27 cellular contexts compared by ENCODE assay signal in the genomic region with DNA sequence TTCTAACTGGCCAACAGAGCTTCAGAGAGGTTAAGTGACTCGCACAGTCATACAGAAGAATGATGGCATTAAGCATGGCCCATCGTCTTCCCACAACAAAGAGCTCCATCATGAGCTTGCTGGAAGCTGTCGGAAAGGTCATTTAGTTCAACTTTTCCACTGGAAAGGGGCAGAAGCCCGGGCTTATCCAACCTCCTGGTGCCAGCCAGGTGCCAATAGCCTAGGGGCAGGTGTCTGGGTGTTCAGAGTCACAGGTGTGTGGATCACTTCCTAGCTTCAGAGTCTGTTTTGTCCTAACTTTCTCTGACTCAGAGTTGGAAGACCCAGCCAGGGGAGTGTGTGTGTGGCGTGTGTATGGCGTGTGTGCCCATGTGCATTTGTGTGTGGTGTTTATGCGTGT. TPM values are rescaled to one million over a fixed set of nuclear protein-coding genes. Genes with fewer than 3 reads are reported as not detected.
DNase-seq lines count a peak whose midpoint lies in the region; ATAC-seq, FAIRE-seq and TF ChIP-seq lines count a peak whose summit lies in the region.
"Had no signal": no experiment of that assay in that cellular context is flagged by ENCODE, and none has a peak within 500 bp of the region (broad histone marks: within the 10 kb centered on the region; RNA-seq: fewer than 3 reads in every experiment).

No MANE protein-coding gene starts in this region.

- no peaks in the 10 kb centered on the region for H3K36me3 ChIP-seq in RWPE2 (ENCODE audit: low read depth)
- H3K36me3 ChIP-seq in endodermal cell (ENCODE audit: control insufficient read depth, insufficient read depth, low read length), result no peaks in the 10 kb centered on the region
- H3K36me3 ChIP-seq: HAP-1 had no signal

- peaks cover under 1% of the 10 kb centered on the region for H3K27me3 ChIP-seq in RWPE2 (ENCODE audit: insufficient read depth, poor library complexity, severe bottlenecking)
- peaks cover 5% of the 10 kb centered on the region for H3K27me3 ChIP-seq in endodermal cell (ENCODE audit: control insufficient read depth, insufficient read depth, low read length, poor library complexity, severe bottlenecking)

- WGBS in endodermal cell (ENCODE audit: insufficient coverage in 1 of 2, insufficient read length in 1 of 2), 2 experiments, result 70 to 80% methylated on average over 4 to 7 of the region's 7 CpGs

- peaks cover 8% of the 10 kb centered on the region for H3K4me1 Mint-ChIP-seq in endodermal cell
- no peaks in the 10 kb centered on the region for H3K4me1 Mint-ChIP-seq in osteocyte (ENCODE audit: unreplicated experiment)

- no peak overlapping the region for H3K4me3 ChIP-seq in RWPE2 (ENCODE audit: severe bottlenecking)
- H3K4me3 ChIP-seq in endodermal cell (ENCODE audit: low read length), result no peak overlapping the region
- H3K4me3 ChIP-seq: HAP-1 had no signal

- H3K4me1 ChIP-seq in RWPE2 (ENCODE audit: insufficient read depth, poor library complexity, severe bottlenecking) (no peaks in the 10 kb centered on the region), endodermal cell (ENCODE audit: control insufficient read depth, insufficient read depth, low read length) (no peaks in the 10 kb centered on the region)
- H3K4me1 ChIP-seq: HAP-1 had no signal

- FAIRE-seq in GM12892 (lab: Jason Lieb, UNC), result peak; percentile 14
- no peak for FAIRE-seq in GM19239 (lab: Jason Lieb, UNC)
- FAIRE-seq: D721Med, RCC 7860 had no signal

- no peaks in the 10 kb centered on the region for H3K9me3 ChIP-seq in RWPE2 (ENCODE audit: severe bottlenecking)
- no peaks in the 10 kb centered on the region for H3K9me3 ChIP-seq in endodermal cell (ENCODE audit: control insufficient read depth, low read length)
- H3K9me3 ChIP-seq: HAP-1, SK-N-SH had no signal

- TF ChIP-seq POLR2A in GM12892 (IDR thresholded peaks at IDR 0.05; ENCODE audit: low read depth, low read length), result no peak

- TF ChIP-seq CTCF in RWPE2 (IDR thresholded peaks at IDR 0.05; ENCODE audit: poor library complexity, severe bottlenecking) (no peak), endodermal cell (conservative IDR thresholded peaks at IDR 0.05) (no peak), osteocyte (IDR thresholded peaks at IDR 0.05) (no peak)

- H3K27ac Mint-ChIP-seq in endodermal cell (no peak overlapping the region), osteocyte (ENCODE audit: unreplicated experiment) (no peak overlapping the region)

- peaks cover 4% of the 10 kb centered on the region for H3K9me3 Mint-ChIP-seq in endodermal cell
- H3K9me3 Mint-ChIP-seq in osteocyte (ENCODE audit: unreplicated experiment), result no peaks in the 10 kb centered on the region

- ATAC-seq in RWPE2 (ENCODE audit: low read depth), result 0 out of 3 replicates have a peak, but pooled peaks have one; percentile 7

- H3K27ac ChIP-seq in RWPE2 (ENCODE audit: poor library complexity, severe bottlenecking) (no peak overlapping the region), endodermal cell (ENCODE audit: low read depth, low read length) (no peak overlapping the region)
- H3K27ac ChIP-seq: HL-60 had no signal

- H3K27me3 Mint-ChIP-seq in endodermal cell (ENCODE audit: insufficient read depth), result peaks cover 21% of the 10 kb centered on the region
- peaks cover 1% of the 10 kb centered on the region for H3K27me3 Mint-ChIP-seq in osteocyte (ENCODE audit: unreplicated experiment)

- H3K4me3 Mint-ChIP-seq in endodermal cell (no peak overlapping the region), osteocyte (ENCODE audit: unreplicated experiment) (no peak overlapping the region)

- H3K36me3 Mint-ChIP-seq in endodermal cell (ENCODE audit: low read depth), result no peaks in the 10 kb centered on the region
- no peaks in the 10 kb centered on the region for H3K36me3 Mint-ChIP-seq in osteocyte (ENCODE audit: unreplicated experiment)

- DNase-seq in GM12892 (ENCODE audit: insufficient read length), result no peak
- DNase-seq in RWPE2 (ENCODE audit: low spot score), result no peak
- peak; percentile 22 for DNase-seq in endodermal cell
- DNase-seq in osteocyte (ENCODE audit: extremely low spot score, unreplicated experiment), result peak; percentile 54
- no peak for DNase-seq in GM19239 (ENCODE audit: insufficient read length, low spot score)
- no peak for DNase-seq in NCI-H524 treated with DMSO at 0.1 percent for 48 hours (lab: John Stamatoyannopoulos, UW)
- DNase-seq in NCI-H2196 (lab: John Stamatoyannopoulos, UW; ENCODE audit: unreplicated experiment), result no peak
- DNase-seq in medulla oblongata (ENCODE audit: extremely low spot score), result no peak
- DNase-seq: C1 segment of cervical spinal cord; DMS79; IMR-90; Kasumi-1; MM.1S; NCI-H1092 treated with DMSO at 0.1 percent for 48 hours; NCI-H146; NCI-H2029 treated with DMSO at 0.1 percent for 48 hours; NCI-H2171; NCI-H748 treated with DMSO at 0.1 percent for 48 hours; NK-92 treated with Interleukin-12 subunit alpha and Interleukin-12 subunit beta, amount 100 ng/mL, for 24 hours; SHP77 treated with DMSO at 0.1 percent for 48 hours; SK-N-SH had no signal

- no peak overlapping the region for H3K9ac ChIP-seq in endodermal cell (ENCODE audit: extremely low read depth, low read length, poor library complexity, severe bottlenecking)
- H3K9ac ChIP-seq: SK-N-SH had no signal

RNA-seq across cellular contexts. Expression of a gene that starts 1.3 kb away (rescaled TPM):
- 0.08 TPM for polyA plus RNA-seq in GM12892 (2012; ENCODE audit: missing spikeins)
- total RNA-seq in endodermal cell (1 to 10 TPM; 2.7 to 4.1 TPM), osteocyte (not detected in 2 replicates)
- polyA plus RNA-seq in endodermal cell (2013, experiment 1 of 2), result 0.28 TPM
- 0.50 TPM for polyA plus RNA-seq in endodermal cell (2013, experiment 2 of 2)
- total RNA-seq: HT1080, IMR-90, NCI-H460 had no signal
- polyA plus RNA-seq: SK-N-SH had no signal

RNA-seq across cellular contexts. Expression of a gene that starts 32.0 kb away (rescaled TPM):
- polyA plus RNA-seq in GM12892 (2012; ENCODE audit: missing spikeins), result 0.30 TPM
- total RNA-seq in endodermal cell, result 10 to 100 TPM; 33.2 to 36.9 TPM
- polyA plus RNA-seq in endodermal cell (2013, experiment 1 of 2), result 16.0 TPM
- polyA plus RNA-seq in endodermal cell (2013, experiment 2 of 2), result 14.1 TPM
- 13.7 and 14.7 TPM in 2 replicates for total RNA-seq in osteocyte
- total RNA-seq: NCI-H460 had no signal

RNA-seq across cellular contexts. Expression of a gene that starts 46.7 kb away (rescaled TPM):
- polyA plus RNA-seq in GM12892 (2012; ENCODE audit: missing spikeins), result not detected
- total RNA-seq in endodermal cell (under 1 TPM; 0.15 to 0.22 TPM), osteocyte (not detected in 2 replicates)
- not detected for polyA plus RNA-seq in endodermal cell (2013, experiment 1 of 2)
- not detected for polyA plus RNA-seq in endodermal cell (2013, experiment 2 of 2)
- total RNA-seq: HT1080, IMR-90, NCI-H460 had no signal
- polyA plus RNA-seq: IMR-90, SK-N-SH had no signal

RNA-seq across cellular contexts. Expression of a gene that starts 52.4 kb away (rescaled TPM):
- not detected for polyA plus RNA-seq in GM12892 (2012; ENCODE audit: missing spikeins)
- total RNA-seq in endodermal cell (not detected), osteocyte (not detected in 2 replicates)
- not detected for polyA plus RNA-seq in endodermal cell (2013, experiment 1 of 2)
- not detected for polyA plus RNA-seq in endodermal cell (2013, experiment 2 of 2)
- total RNA-seq: HT1080, IMR-90, NCI-H460 had no signal
- polyA plus RNA-seq: IMR-90, SK-N-SH had no signal

Comparison
In these comparisons a context has a peak if more than half of its experiments do, and no peak if none do; other contexts are left out.
1. DNase-seq: peak in endodermal cell (single experiment) and osteocyte (single experiment); none in GM12892 (single experiment), RWPE2 (single experiment), GM19239 (single experiment), NCI-H524 treated with DMSO at 0.1 percent for 48 hours (single experiment), NCI-H2196 (single experiment) and medulla oblongata (single experiment).